Comparison of ENCODE assay signal across 16 cellular contexts in genomic region chr12:91181053-91181452, GRCh38. TPM values are rescaled to one million over a fixed set of nuclear protein-coding genes. Genes with fewer than 3 reads are reported as not detected.
DNase-seq lines count a peak whose midpoint lies in the region; FAIRE-seq and TF ChIP-seq lines count a peak whose summit lies in the region.
"Had no signal": no experiment of that assay in that cellular context is flagged by ENCODE, and none has a peak within 500 bp of the region (broad histone marks: within the 10 kb centered on the region; RNA-seq: fewer than 3 reads in every experiment).

No MANE protein-coding gene starts in this region.

- peaks cover 0 to 42% (median 13%) of the 10 kb centered on the region in 4 donors for H3K4me1 ChIP-seq in sigmoid colon

- intact Hi-C loops in sigmoid colon (cut with DNase I): no loop called here

- H3K36me3 Mint-ChIP-seq in glutamatergic neuron (ENCODE audit: unreplicated experiment): no peaks in the 10 kb centered on the region
- H3K36me3 Mint-ChIP-seq: activated naive CD4-positive, alpha-beta T cell treated with anti-CD3 and anti-CD28 coated beads, Interleukin-2, amount 10 ng/mL, durations not matched to agents 7 days and 5 days; CD14-positive monocyte; natural killer cell had no signal

- H3K4me3 Mint-ChIP-seq in glutamatergic neuron (ENCODE audit: unreplicated experiment): no peak overlapping the region
- H3K4me3 Mint-ChIP-seq: activated CD4-positive, alpha-beta memory T cell treated with anti-CD3 and anti-CD28 coated beads, Interleukin-2, amount 10 ng/mL, durations not matched to agents 7 days and 5 days; activated naive CD4-positive, alpha-beta T cell treated with anti-CD3 and anti-CD28 coated beads, Interleukin-2, amount 10 ng/mL, durations not matched to agents 7 days and 5 days; CD14-positive monocyte; natural killer cell had no signal

- no peaks in the 10 kb centered on the region for H3K9me3 ChIP-seq in sigmoid colon

- H3K4me3 ChIP-seq in sigmoid colon: peak overlapping the region; percentile 18 to 40 (median 37)

- H3K27ac Mint-ChIP-seq in glutamatergic neuron (ENCODE audit: unreplicated experiment): no peak overlapping the region
- H3K27ac Mint-ChIP-seq: activated CD4-positive, alpha-beta memory T cell treated with anti-CD3 and anti-CD28 coated beads, Interleukin-2, amount 10 ng/mL, durations not matched to agents 7 days and 5 days; activated naive CD4-positive, alpha-beta T cell treated with anti-CD3 and anti-CD28 coated beads, Interleukin-2, amount 10 ng/mL, durations not matched to agents 7 days and 5 days; CD14-positive monocyte; natural killer cell had no signal

- H3K27ac ChIP-seq in sigmoid colon: peak overlapping the region; percentile 60 to 75 (median 70)

- no peaks in the 10 kb centered on the region for H3K4me1 Mint-ChIP-seq in glutamatergic neuron (ENCODE audit: low read depth, unreplicated experiment)
- H3K4me1 Mint-ChIP-seq: activated CD4-positive, alpha-beta memory T cell treated with anti-CD3 and anti-CD28 coated beads, Interleukin-2, amount 10 ng/mL, durations not matched to agents 7 days and 5 days; activated naive CD4-positive, alpha-beta T cell treated with anti-CD3 and anti-CD28 coated beads, Interleukin-2, amount 10 ng/mL, durations not matched to agents 7 days and 5 days; CD14-positive monocyte; natural killer cell had no signal

- TF ChIP-seq EP300 in sigmoid colon (IDR thresholded peaks at IDR 0.05): no peak

- TF ChIP-seq POLR2A in sigmoid colon (IDR thresholded peaks at IDR 0.05) (no peak), GM12892 (IDR thresholded peaks at IDR 0.05; ENCODE audit: low read depth, low read length) (no peak)

- in situ Hi-C loops in SK-MEL-5 (cut with HindIII; ENCODE audit: low pct_unique_long_range_greater_than_20kb, low sequenced_read_pairs): no loop called here

- no peak for TF ChIP-seq CTCF in AG09319 (IDR thresholded peaks at IDR 0.05; ENCODE audit: low read depth, low read length)
- no peak for TF ChIP-seq CTCF in sigmoid colon (IDR thresholded peaks at IDR 0.05)
- TF ChIP-seq CTCF in glutamatergic neuron (IDR thresholded peaks at IDR 0.05; ENCODE audit: partially characterized antibody, unreplicated experiment): no peak

- 25 to 49% methylated on average over 3 of the region's 3 CpGs for WGBS in sigmoid colon, 2 donors

- no peaks in the 10 kb centered on the region for H3K27me3 Mint-ChIP-seq in glutamatergic neuron (ENCODE audit: unreplicated experiment)
- H3K27me3 Mint-ChIP-seq: activated CD4-positive, alpha-beta memory T cell treated with anti-CD3 and anti-CD28 coated beads, Interleukin-2, amount 10 ng/mL, durations not matched to agents 7 days and 5 days; activated naive CD4-positive, alpha-beta T cell treated with anti-CD3 and anti-CD28 coated beads, Interleukin-2, amount 10 ng/mL, durations not matched to agents 7 days and 5 days had no signal

- no peaks in the 10 kb centered on the region for H3K9me3 Mint-ChIP-seq in glutamatergic neuron (ENCODE audit: unreplicated experiment)
- H3K9me3 Mint-ChIP-seq: activated CD4-positive, alpha-beta memory T cell treated with anti-CD3 and anti-CD28 coated beads, Interleukin-2, amount 10 ng/mL, durations not matched to agents 7 days and 5 days; activated naive CD4-positive, alpha-beta T cell treated with anti-CD3 and anti-CD28 coated beads, Interleukin-2, amount 10 ng/mL, durations not matched to agents 7 days and 5 days; natural killer cell had no signal

- H3K36me3 ChIP-seq in sigmoid colon: no peaks in the 10 kb centered on the region

- FAIRE-seq in GM12892 (lab: Jason Lieb, UNC): no peak

- peak; percentile 8 for DNase-seq in AG09319 (ENCODE audit: extremely low read depth, low read depth)
- DNase-seq in SK-MEL-5 (ENCODE audit: low read depth, low spot score): peak; percentile 23
- peak; percentile 44 for DNase-seq in fibroblast of the conjunctiva (ENCODE audit: low read depth)
- DNase-seq in sigmoid colon: no peak
- DNase-seq in amniotic stem cell (lab: John Stamatoyannopoulos, UW): no peak
- DNase-seq in UCSD-AML1 (lab: John Stamatoyannopoulos, UW; ENCODE audit: unreplicated experiment): no peak
- no peak for DNase-seq in glutamatergic neuron
- DNase-seq in GM12892 (ENCODE audit: insufficient read length): no peak
- DNase-seq: activated CD4-positive, alpha-beta memory T cell treated with anti-CD3 and anti-CD28 coated beads, Interleukin-2, amount 10 ng/mL, durations not matched to agents 7 days and 5 days; activated naive CD4-positive, alpha-beta T cell treated with anti-CD3 and anti-CD28 coated beads, Interleukin-2, amount 10 ng/mL, durations not matched to agents 7 days and 5 days; natural killer cell; NCI-H1092 treated with DMSO at 0.1 percent for 48 hours; NCI-H82; stimulated activated CD4-positive, alpha-beta T cell treated with anti-CD3 and anti-CD28 coated beads, Interleukin-4, amount 100 ng/mL, for 24 hours had no signal

- H3K27me3 ChIP-seq in sigmoid colon: no peaks in the 10 kb centered on the region

RNA-seq across cellular contexts. Expression of gene DCN, which starts 1.6 kb away (rescaled TPM):
- 30.7 and 40.0 TPM in 2 replicates for total RNA-seq in SK-MEL-5 (2014; rRNA removed; shearing (Covaris generic))
- 44.2 and 50.2 TPM in 2 replicates for polyA plus RNA-seq in SK-MEL-5 (2015; cell fraction: cytosol; rRNA removed)
- polyA plus RNA-seq in SK-MEL-5 (2015; cell fraction: nucleus; rRNA removed): 9.6 and 24.4 TPM in 2 replicates
- total RNA-seq in sigmoid colon (1,000 to 10,000 TPM in 3 of 4 donors, 100 to 1,000 TPM in 1; 675 to 1,612 (median 1,535) TPM), glutamatergic neuron (ENCODE audit: unreplicated experiment) (not detected)
- polyA plus RNA-seq in sigmoid colon: 100 to 1,000 TPM in 2 of 3 donors, 10 to 100 TPM in 1; 41.2 to 380 (median 180) TPM
- polyA plus RNA-seq in GM12892 (2012; ENCODE audit: missing spikeins): not detected
- total RNA-seq: activated CD4-positive, alpha-beta memory T cell treated with anti-CD3 and anti-CD28 coated beads, Interleukin-2, amount 10 ng/mL, durations not matched to agents 7 days and 5 days; T-helper 2 cell treated with Interferon-gamma antibody and Interleukin-4, amounts not matched to agents 100 ng/mL and 5 ng/mL, for 36 hours had no signal
- polyA plus RNA-seq: CD14-positive monocyte had no signal

Comparison
In these comparisons a context has a peak if more than half of its experiments do, and no peak if none do; other contexts are left out.
1. DNase-seq: peak in AG09319 (single experiment), SK-MEL-5 (single experiment) and fibroblast of the conjunctiva (single experiment); none in sigmoid colon (single experiment), amniotic stem cell (single experiment), UCSD-AML1 (single experiment), glutamatergic neuron (single experiment) and GM12892 (single experiment).
2. RNA of gene DCN, which starts 1.6 kb away (total RNA-seq): 675 to 1,612 TPM in sigmoid colon and 30.7 to 40.0 TPM in SK-MEL-5; not detected in glutamatergic neuron (single experiment); every median in the first group is over 10 times any median in the second.